Comparison of ENCODE assay signal across 1 cellular context in the genomic region with DNA sequence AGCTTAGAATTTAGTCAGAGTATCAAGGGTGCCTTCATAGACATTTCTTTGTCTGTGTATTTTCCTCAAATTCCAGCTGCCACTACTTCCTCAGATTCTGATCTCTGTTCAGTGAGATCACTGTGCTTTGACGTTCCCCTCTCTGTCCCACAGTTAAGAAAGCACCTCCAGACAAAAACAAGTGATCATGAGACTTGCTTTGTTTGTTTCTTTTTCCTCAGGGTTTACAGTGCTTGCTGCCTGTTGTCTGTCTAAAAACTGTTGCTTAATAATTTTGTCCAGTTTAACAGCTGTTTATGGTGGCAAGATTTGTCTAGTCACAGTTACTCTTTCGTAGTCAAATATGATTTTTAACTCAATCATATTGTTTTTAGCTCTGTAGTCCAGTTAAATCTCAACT.
TF ChIP-seq lines count a peak whose summit lies in the region.

No MANE protein-coding gene starts in this region.

TF ChIP-seq in HepG2, 621 proteins besides CTCF, POLR2A, EP300 and RAD21 (continued from another document):
- TF ChIP-seq, protein P1, sequence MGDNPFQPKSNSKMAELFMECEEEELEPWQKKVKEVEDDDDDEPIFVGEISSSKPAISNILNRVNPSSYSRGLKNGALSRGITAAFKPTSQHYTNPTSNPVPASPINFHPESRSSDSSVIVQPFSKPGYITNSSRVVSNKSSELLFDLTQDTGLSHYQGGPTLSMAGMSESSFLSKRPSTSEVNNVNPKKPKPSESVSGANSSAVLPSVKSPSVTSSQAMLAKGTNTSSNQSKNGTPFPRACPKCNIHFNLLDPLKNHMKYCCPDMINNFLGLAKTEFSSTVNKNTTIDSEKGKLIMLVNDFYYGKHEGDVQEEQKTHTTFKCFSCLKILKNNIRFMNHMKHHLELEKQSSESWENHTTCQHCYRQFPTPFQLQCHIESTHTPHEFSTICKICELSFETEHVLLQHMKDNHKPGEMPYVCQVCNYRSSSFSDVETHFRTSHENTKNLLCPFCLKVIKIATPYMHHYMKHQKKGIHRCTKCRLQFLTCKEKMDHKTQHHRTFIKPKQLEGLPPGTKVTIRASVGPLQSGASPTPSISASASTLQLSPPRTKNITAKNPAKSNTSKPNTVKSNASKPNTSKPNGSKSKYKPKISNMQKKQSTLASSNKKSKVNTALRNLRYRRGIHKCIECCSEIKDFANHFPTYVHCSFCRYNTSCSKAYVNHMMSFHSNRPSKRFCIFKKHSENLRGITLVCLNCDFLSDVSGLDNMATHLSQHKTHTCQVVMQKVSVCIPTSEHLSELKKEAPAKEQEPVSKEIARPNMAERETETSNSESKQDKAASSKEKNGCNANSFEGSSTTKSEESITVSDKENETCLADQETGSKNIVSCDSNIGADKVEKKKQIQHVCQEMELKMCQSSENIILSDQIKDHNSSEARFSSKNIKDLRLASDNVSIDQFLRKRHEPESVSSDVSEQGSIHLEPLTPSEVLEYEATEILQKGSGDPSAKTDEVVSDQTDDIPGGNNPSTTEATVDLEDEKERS (CRISPR knock-in tag; IDR thresholded peaks at IDR 0.05) = no peak
- TF ChIP-seq, protein P2, sequence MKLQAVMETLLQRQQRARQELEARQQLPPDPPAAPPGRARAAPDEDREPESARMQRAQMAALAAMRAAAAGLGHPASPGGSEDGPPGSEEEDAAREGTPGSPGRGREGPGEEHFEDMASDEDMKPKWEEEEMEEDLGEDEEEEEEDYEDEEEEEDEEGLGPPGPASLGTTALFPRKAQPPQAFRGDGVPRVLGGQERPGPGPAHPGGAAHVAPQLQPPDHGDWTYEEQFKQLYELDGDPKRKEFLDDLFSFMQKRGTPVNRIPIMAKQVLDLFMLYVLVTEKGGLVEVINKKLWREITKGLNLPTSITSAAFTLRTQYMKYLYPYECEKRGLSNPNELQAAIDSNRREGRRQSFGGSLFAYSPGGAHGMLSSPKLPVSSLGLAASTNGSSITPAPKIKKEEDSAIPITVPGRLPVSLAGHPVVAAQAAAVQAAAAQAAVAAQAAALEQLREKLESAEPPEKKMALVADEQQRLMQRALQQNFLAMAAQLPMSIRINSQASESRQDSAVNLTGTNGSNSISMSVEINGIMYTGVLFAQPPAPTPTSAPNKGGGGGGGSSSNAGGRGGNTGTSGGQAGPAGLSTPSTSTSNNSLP (IDR thresholded peaks at IDR 0.05; ENCODE audit: low read depth, low read length) = no peak
